12 cellular contexts compared by ENCODE assay signal in genomic region chr9:131620764-131621520, GRCh38.
DNase-seq lines count a peak whose midpoint lies in the region; ATAC-seq and TF ChIP-seq lines count a peak whose summit lies in the region.
"Had no signal": no experiment of that assay in that cellular context is flagged by ENCODE, and none has a peak within 500 bp of the region (broad histone marks: within the 10 kb centered on the region; RNA-seq: fewer than 3 reads in every experiment).

No MANE protein-coding gene starts in this region.

- H3K4me3 ChIP-seq in GM23338: no peak overlapping the region

- no peaks in the 10 kb centered on the region for H3K9me3 ChIP-seq in CD4-positive, alpha-beta T cell (ENCODE audit: control insufficient read depth, low read length)

- peaks cover 14% of the 10 kb centered on the region for H3K4me1 Mint-ChIP-seq in CD4-positive, alpha-beta T cell (ENCODE audit: low read depth)
- peaks cover 13% of the 10 kb centered on the region for H3K4me1 Mint-ChIP-seq in GM23338
- peaks cover 17% of the 10 kb centered on the region for H3K4me1 Mint-ChIP-seq in activated CD8-positive, alpha-beta T cell treated with anti-CD3 and anti-CD28 coated beads, Interleukin-2, amount 10 ng/mL, durations not matched to agents 7 days and 5 days (ENCODE audit: low read depth)
- peaks cover 26 to 41% of the 10 kb centered on the region in 2 donors for H3K4me1 Mint-ChIP-seq in natural killer cell treated with Interleukin-12 subunit alpha and Interleukin-12 subunit beta and Interleukin-15 and Interleukin-18, amount 100 ng/mL, for 72 hours (ENCODE audit: low read depth in 2 of 2)

- no peak for TF ChIP-seq CTCF in CD4-positive, alpha-beta T cell (IDR thresholded peaks at IDR 0.05)
- TF ChIP-seq CTCF in GM23338 (conservative IDR thresholded peaks at IDR 0.05; ENCODE audit: low read depth in 2 of 2): no peak

- H3K4me2 ChIP-seq in GM23338: no peak overlapping the region

- no peaks in the 10 kb centered on the region for H3F3A ChIP-seq in GM23338 (replicated peaks; ENCODE audit: low read depth)

- no peak for ATAC-seq in CD4-positive, alpha-beta T cell (ENCODE audit: poor library complexity)
- no peak for ATAC-seq in GM23338
- no peak for ATAC-seq in activated CD8-positive, alpha-beta T cell treated with anti-CD3 and anti-CD28 coated beads, Interleukin-2, amount 10 ng/mL, durations not matched to agents 7 days and 5 days
- peak in 1 of 2 donors; percentile 11 for ATAC-seq in natural killer cell treated with Interleukin-12 subunit alpha and Interleukin-12 subunit beta and Interleukin-15 and Interleukin-18, amount 100 ng/mL, for 72 hours
- no peak for ATAC-seq in HG02610 (IDR thresholded peaks at IDR 0.05; ENCODE audit: unreplicated experiment)
- ATAC-seq in GM19397 (IDR thresholded peaks at IDR 0.05; ENCODE audit: unreplicated experiment): no peak
- ATAC-seq in GM18520 (IDR thresholded peaks at IDR 0.05; ENCODE audit: unreplicated experiment): no peak
- ATAC-seq: left lobe of liver had no signal

- H3K36me3 Mint-ChIP-seq in CD4-positive, alpha-beta T cell (ENCODE audit: low read depth): peaks cover 100% of the 10 kb centered on the region
- peaks cover 46% of the 10 kb centered on the region for H3K36me3 Mint-ChIP-seq in GM23338 (ENCODE audit: low read depth)
- peaks cover 79% of the 10 kb centered on the region for H3K36me3 Mint-ChIP-seq in activated CD8-positive, alpha-beta T cell treated with anti-CD3 and anti-CD28 coated beads, Interleukin-2, amount 10 ng/mL, durations not matched to agents 7 days and 5 days (ENCODE audit: low read depth)
- peaks cover 7% of the 10 kb centered on the region for H3K36me3 Mint-ChIP-seq in natural killer cell treated with Interleukin-12 subunit alpha and Interleukin-12 subunit beta and Interleukin-15 and Interleukin-18, amount 100 ng/mL, for 72 hours

- peak overlapping the region; percentile 30 for H3K27ac Mint-ChIP-seq in CD4-positive, alpha-beta T cell
- peak overlapping the region; percentile 9; the same call in 1 of the 2 replicates for H3K27ac Mint-ChIP-seq in GM23338
- H3K27ac Mint-ChIP-seq in activated CD8-positive, alpha-beta T cell treated with anti-CD3 and anti-CD28 coated beads, Interleukin-2, amount 10 ng/mL, durations not matched to agents 7 days and 5 days: peak overlapping the region; percentile 78
- H3K27ac Mint-ChIP-seq in natural killer cell treated with Interleukin-12 subunit alpha and Interleukin-12 subunit beta and Interleukin-15 and Interleukin-18, amount 100 ng/mL, for 72 hours: peak overlapping the region; percentile 69 to 91

- no peaks in the 10 kb centered on the region for H3K79me2 ChIP-seq in GM23338 (replicated peaks; ENCODE audit: insufficient read depth)
- H3K79me2 ChIP-seq: parathyroid adenoma had no signal

- no peak overlapping the region for H3K27ac ChIP-seq in CD4-positive, alpha-beta T cell (ENCODE audit: low read depth, low read length)
- no peak overlapping the region for H3K27ac ChIP-seq in GM23338 (ENCODE audit: low read depth)
- H3K27ac ChIP-seq: parathyroid adenoma had no signal

- no peaks in the 10 kb centered on the region for H3K9me2 ChIP-seq in GM23338 (ENCODE audit: insufficient read depth)

- no peaks in the 10 kb centered on the region for H3K27me3 ChIP-seq in CD4-positive, alpha-beta T cell (ENCODE audit: control insufficient read depth, insufficient read depth, low read length)
- no peaks in the 10 kb centered on the region for H3K27me3 ChIP-seq in GM23338 (ENCODE audit: insufficient read depth)

- POLR2A ChIA-PET in CD4-positive, alpha-beta T cell (lab: Charles Lee): no interaction called here
- POLR2A ChIA-PET in activated CD8-positive, alpha-beta T cell treated with anti-CD3 and anti-CD28 coated beads, Interleukin-2, amount 10 ng/mL, durations not matched to agents 7 days and 5 days (lab: Charles Lee): no interaction called here

- H3K4me1 ChIP-seq in GM23338 (ENCODE audit: insufficient read depth): no peaks in the 10 kb centered on the region
- H3K4me1 ChIP-seq: parathyroid adenoma had no signal

- H3K27me3 Mint-ChIP-seq in CD4-positive, alpha-beta T cell: no peaks in the 10 kb centered on the region
- peaks cover 14% of the 10 kb centered on the region for H3K27me3 Mint-ChIP-seq in GM23338 (ENCODE audit: insufficient read depth, low read depth, poor library complexity)
- no peaks in the 10 kb centered on the region for H3K27me3 Mint-ChIP-seq in activated CD8-positive, alpha-beta T cell treated with anti-CD3 and anti-CD28 coated beads, Interleukin-2, amount 10 ng/mL, durations not matched to agents 7 days and 5 days (ENCODE audit: low read depth)
- H3K27me3 Mint-ChIP-seq in natural killer cell treated with Interleukin-12 subunit alpha and Interleukin-12 subunit beta and Interleukin-15 and Interleukin-18, amount 100 ng/mL, for 72 hours: no peaks in the 10 kb centered on the region

- H3K9me3 Mint-ChIP-seq in CD4-positive, alpha-beta T cell: no peaks in the 10 kb centered on the region
- H3K9me3 Mint-ChIP-seq in GM23338: no peaks in the 10 kb centered on the region
- no peaks in the 10 kb centered on the region for H3K9me3 Mint-ChIP-seq in activated CD8-positive, alpha-beta T cell treated with anti-CD3 and anti-CD28 coated beads, Interleukin-2, amount 10 ng/mL, durations not matched to agents 7 days and 5 days (ENCODE audit: insufficient read depth)
- no peaks in the 10 kb centered on the region for H3K9me3 Mint-ChIP-seq in natural killer cell treated with Interleukin-12 subunit alpha and Interleukin-12 subunit beta and Interleukin-15 and Interleukin-18, amount 100 ng/mL, for 72 hours

- peaks cover 3% of the 10 kb centered on the region for H4K20me1 ChIP-seq in GM23338 (replicated peaks; ENCODE audit: insufficient read depth)

- intact Hi-C loops in CD4-positive, alpha-beta T cell (cut with DNase I, micrococcal nuclease): no loop called here

- CTCF ChIA-PET in CD4-positive, alpha-beta T cell (lab: Charles Lee): interaction anchor here (0.6 kb wide), 1 partner anchor 13 kb away, joined by 4 read pairs; no protein-coding TSS in a partner anchor
- CTCF ChIA-PET in activated CD8-positive, alpha-beta T cell treated with anti-CD3 and anti-CD28 coated beads, Interleukin-2, amount 10 ng/mL, durations not matched to agents 7 days and 5 days (lab: Charles Lee): no interaction called here

- H3K4me3 Mint-ChIP-seq in CD4-positive, alpha-beta T cell: no peak overlapping the region
- no peak overlapping the region for H3K4me3 Mint-ChIP-seq in GM23338
- no peak overlapping the region for H3K4me3 Mint-ChIP-seq in activated CD8-positive, alpha-beta T cell treated with anti-CD3 and anti-CD28 coated beads, Interleukin-2, amount 10 ng/mL, durations not matched to agents 7 days and 5 days
- peak overlapping the region; percentile 56 for H3K4me3 Mint-ChIP-seq in natural killer cell treated with Interleukin-12 subunit alpha and Interleukin-12 subunit beta and Interleukin-15 and Interleukin-18, amount 100 ng/mL, for 72 hours

- no peak overlapping the region for H2AFZ ChIP-seq in GM23338
- H2AFZ ChIP-seq: parathyroid adenoma had no signal

- no peak for DNase-seq in CD4-positive, alpha-beta T cell
- DNase-seq in GM23338 (ENCODE audit: low spot score): no peak
- no peak for DNase-seq in activated CD8-positive, alpha-beta T cell treated with anti-CD3 and anti-CD28 coated beads, Interleukin-2, amount 10 ng/mL, durations not matched to agents 7 days and 5 days
- no peak for DNase-seq in natural killer cell treated with Interleukin-12 subunit alpha and Interleukin-12 subunit beta and Interleukin-15 and Interleukin-18, amount 100 ng/mL, for 72 hours (ENCODE audit: low spot score)
- DNase-seq: NCI-H1436; NCI-H510A treated with DMSO at 0.1 percent for 48 hours; stimulated activated naive CD4-positive, alpha-beta T cell had no signal

- H3K36me3 ChIP-seq in GM23338 (ENCODE audit: insufficient read depth): peaks cover 12% of the 10 kb centered on the region; the same call in 1 of the 2 replicates

TF ChIP-seq in GM23338, 12 proteins besides CTCF, POLR2A, EP300 and RAD21:
- TF ChIP-seq CREB1 (CRISPR knock-in tag; IDR thresholded peaks at IDR 0.05; ENCODE audit: low read depth) (no peak), ETS1 (IDR thresholded peaks at IDR 0.05) (no peak), ZNF331 (CRISPR knock-in tag; IDR thresholded peaks at IDR 0.05; ENCODE audit: low read depth) (no peak), STAT1 (IDR thresholded peaks at IDR 0.05; ENCODE audit: unreplicated experiment) (no peak)
- TF ChIP-seq, protein P1, sequence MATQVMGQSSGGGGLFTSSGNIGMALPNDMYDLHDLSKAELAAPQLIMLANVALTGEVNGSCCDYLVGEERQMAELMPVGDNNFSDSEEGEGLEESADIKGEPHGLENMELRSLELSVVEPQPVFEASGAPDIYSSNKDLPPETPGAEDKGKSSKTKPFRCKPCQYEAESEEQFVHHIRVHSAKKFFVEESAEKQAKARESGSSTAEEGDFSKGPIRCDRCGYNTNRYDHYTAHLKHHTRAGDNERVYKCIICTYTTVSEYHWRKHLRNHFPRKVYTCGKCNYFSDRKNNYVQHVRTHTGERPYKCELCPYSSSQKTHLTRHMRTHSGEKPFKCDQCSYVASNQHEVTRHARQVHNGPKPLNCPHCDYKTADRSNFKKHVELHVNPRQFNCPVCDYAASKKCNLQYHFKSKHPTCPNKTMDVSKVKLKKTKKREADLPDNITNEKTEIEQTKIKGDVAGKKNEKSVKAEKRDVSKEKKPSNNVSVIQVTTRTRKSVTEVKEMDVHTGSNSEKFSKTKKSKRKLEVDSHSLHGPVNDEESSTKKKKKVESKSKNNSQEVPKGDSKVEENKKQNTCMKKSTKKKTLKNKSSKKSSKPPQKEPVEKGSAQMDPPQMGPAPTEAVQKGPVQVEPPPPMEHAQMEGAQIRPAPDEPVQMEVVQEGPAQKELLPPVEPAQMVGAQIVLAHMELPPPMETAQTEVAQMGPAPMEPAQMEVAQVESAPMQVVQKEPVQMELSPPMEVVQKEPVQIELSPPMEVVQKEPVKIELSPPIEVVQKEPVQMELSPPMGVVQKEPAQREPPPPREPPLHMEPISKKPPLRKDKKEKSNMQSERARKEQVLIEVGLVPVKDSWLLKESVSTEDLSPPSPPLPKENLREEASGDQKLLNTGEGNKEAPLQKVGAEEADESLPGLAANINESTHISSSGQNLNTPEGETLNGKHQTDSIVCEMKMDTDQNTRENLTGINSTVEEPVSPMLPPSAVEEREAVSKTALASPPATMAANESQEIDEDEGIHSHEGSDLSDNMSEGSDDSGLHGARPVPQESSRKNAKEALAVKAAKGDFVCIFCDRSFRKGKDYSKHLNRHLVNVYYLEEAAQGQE (IDR thresholded peaks at IDR 0.05; ENCODE audit: unreplicated experiment): no peak

Comparison
In these comparisons a context has a peak if more than half of its experiments do, and no peak if none do; other contexts are left out.
1. H3K27ac Mint-ChIP-seq: peak in every context shown above with its lines; median percentile 80 in natural killer cell treated with Interleukin-12 subunit alpha and Interleukin-12 subunit beta and Interleukin-15 and Interleukin-18, amount 100 ng/mL, for 72 hours; 78 in activated CD8-positive, alpha-beta T cell treated with anti-CD3 and anti-CD28 coated beads, Interleukin-2, amount 10 ng/mL, durations not matched to agents 7 days and 5 days; 30 in CD4-positive, alpha-beta T cell; 9 in GM23338.